ENCODE assay signal across 8 cellular contexts in genomic region chr19:12720851-12721655, GRCh38. TPM values are rescaled to one million over a fixed set of nuclear protein-coding genes. Genes with fewer than 3 reads are reported as not detected.
A peak's percentile ranks its signal among the peaks of the same experiment; 100 is the strongest.
DNase-seq lines count a peak whose midpoint lies in the region; ATAC-seq and TF ChIP-seq lines count a peak whose summit lies in the region.

No MANE protein-coding gene starts in this region.

- H3K27ac Mint-ChIP-seq in IgD-negative memory B cell, result peak overlapping the region; percentile 55 to 98 (median 92)
- peak overlapping the region; percentile 96 for H3K27ac Mint-ChIP-seq in stimulated activated naive B cell treated with anti-CD40 and anti-IgM and Interleukin-4, amounts not matched to agents 10 μg/mL and 1 μg/mL and 100 μg/mL, for 72 hours

- no peak for TF ChIP-seq CTCF in A673 (conservative IDR thresholded peaks at IDR 0.05; ENCODE audit: low read depth, low read length)

- ATAC-seq in stimulated activated naive B cell treated with anti-CD40 and anti-IgM and Interleukin-4, amounts not matched to agents 10 μg/mL and 1 μg/mL and 100 μg/mL, for 72 hours (replicated peaks), result no peak
- ATAC-seq in HG03457 (IDR thresholded peaks at IDR 0.05; ENCODE audit: unreplicated experiment) (no peak), HG02678 (IDR thresholded peaks at IDR 0.05; ENCODE audit: unreplicated experiment) (no peak)

- H3K4me3 Mint-ChIP-seq in IgD-negative memory B cell, result peak overlapping the region; percentile 83 to 98 (median 94)
- H3K4me3 Mint-ChIP-seq in stimulated activated naive B cell treated with anti-CD40 and anti-IgM and Interleukin-4, amounts not matched to agents 10 μg/mL and 1 μg/mL and 100 μg/mL, for 72 hours, result peak overlapping the region; percentile 91 to 94

- H3K27ac ChIP-seq in A673 (ENCODE audit: low read depth, low read length, poor library complexity, severe bottlenecking), result peak overlapping the region; percentile 98

- DNase-seq in A673 (ENCODE audit: low spot score), result no peak
- DNase-seq in astrocyte of the hippocampus (ENCODE audit: low read depth, low spot score), result peak; percentile 45
- peak; percentile 13 for DNase-seq in inferior parietal cortex (ENCODE audit: extremely low spot score)
- no peak for DNase-seq in stimulated activated naive B cell treated with anti-CD40 and anti-IgM and Interleukin-4, amounts not matched to agents 10 μg/mL and 1 μg/mL and 100 μg/mL, for 72 hours
- DNase-seq in NCI-H748 treated with DMSO at 0.1 percent for 48 hours (lab: John Stamatoyannopoulos, UW), result no peak

- peak overlapping the region; percentile 94 for H3K4me3 ChIP-seq in A673 (ENCODE audit: low read depth, low read length, poor library complexity, severe bottlenecking)

- H3K9me3 ChIP-seq in A673 (ENCODE audit: low read depth, low read length, poor library complexity, severe bottlenecking), result no peaks in the 10 kb centered on the region

- peaks cover 31% of the 10 kb centered on the region for H3K36me3 ChIP-seq in A673 (ENCODE audit: insufficient read depth, low read length, poor library complexity, severe bottlenecking)

- no peaks in the 10 kb centered on the region for H3K9me3 Mint-ChIP-seq in IgD-negative memory B cell
- no peaks in the 10 kb centered on the region for H3K9me3 Mint-ChIP-seq in stimulated activated naive B cell treated with anti-CD40 and anti-IgM and Interleukin-4, amounts not matched to agents 10 μg/mL and 1 μg/mL and 100 μg/mL, for 72 hours

- no peaks in the 10 kb centered on the region for H3K27me3 ChIP-seq in A673 (replicated peaks; ENCODE audit: insufficient read depth, low read depth, low read length, poor library complexity)

- H3K4me1 Mint-ChIP-seq in IgD-negative memory B cell, result peaks cover 23 to 27% (median 25%) of the 10 kb centered on the region in 3 donors
- peaks cover 24 to 50% of the 10 kb centered on the region in 2 donors for H3K4me1 Mint-ChIP-seq in stimulated activated naive B cell treated with anti-CD40 and anti-IgM and Interleukin-4, amounts not matched to agents 10 μg/mL and 1 μg/mL and 100 μg/mL, for 72 hours

- no TSS peak for BruUV-seq in A673 (replicated peaks; lab: Mats Ljungman, UMichigan)

- POLR2A ChIA-PET in A673 (lab: Charles Lee; ENCODE audit: low non-redundant PET), result no interaction called here

- CTCF ChIA-PET in A673 (lab: Charles Lee), result no interaction called here

- intact Hi-C loops in A673 (cut with micrococcal nuclease; ENCODE audit: unreplicated experiment), result no loop called here

- H3K27me3 Mint-ChIP-seq in IgD-negative memory B cell, result no peaks in the 10 kb centered on the region
- no peaks in the 10 kb centered on the region for H3K27me3 Mint-ChIP-seq in stimulated activated naive B cell treated with anti-CD40 and anti-IgM and Interleukin-4, amounts not matched to agents 10 μg/mL and 1 μg/mL and 100 μg/mL, for 72 hours

- H3K36me3 Mint-ChIP-seq in IgD-negative memory B cell, result peaks cover 3% of the 10 kb centered on the region
- H3K36me3 Mint-ChIP-seq in stimulated activated naive B cell treated with anti-CD40 and anti-IgM and Interleukin-4, amounts not matched to agents 10 μg/mL and 1 μg/mL and 100 μg/mL, for 72 hours, result peaks cover 20 to 38% of the 10 kb centered on the region in 2 donors

- H3K4me1 ChIP-seq in A673 (ENCODE audit: insufficient read depth, low read length, poor library complexity, severe bottlenecking), result peaks cover 5% of the 10 kb centered on the region

RNA-seq across cellular contexts. Expression of gene TNPO2, which starts 2.7 kb away (rescaled TPM):
- total RNA-seq in A673 (2021), result 121 and 150 TPM in 2 replicates
- 4.2 TPM for polyA plus RNA-seq in IgD-negative memory B cell

RNA-seq across cellular contexts. Expression of gene TRIR, which starts 13.4 kb away (rescaled TPM):
- total RNA-seq in A673 (2021), result 238 and 259 TPM in 2 replicates
- 299 TPM for polyA plus RNA-seq in IgD-negative memory B cell

RNA-seq across cellular contexts. Expression of gene GET3, which starts 16.2 kb away (rescaled TPM):
- 91.7 and 92.6 TPM in 2 replicates for total RNA-seq in A673 (2021)
- polyA plus RNA-seq in IgD-negative memory B cell, result 64.2 TPM

RNA-seq across cellular contexts. Expression of gene FBXW9, which starts 24.6 kb away (rescaled TPM):
- 15.4 and 19.6 TPM in 2 replicates for total RNA-seq in A673 (2021)
- polyA plus RNA-seq in IgD-negative memory B cell, result 5.1 TPM

RNA-seq across cellular contexts. Expression of gene BEST2, which starts 30.5 kb away (rescaled TPM):
- total RNA-seq in A673 (2021), result 0.13 TPM in 1 of 2 replicates, not detected in the other
- not detected for polyA plus RNA-seq in IgD-negative memory B cell

Comparison
In these comparisons a context has a peak if more than half of its experiments do, and no peak if none do; other contexts are left out.
1. DNase-seq: peak in astrocyte of the hippocampus (single experiment) and inferior parietal cortex (single experiment); none in A673 (single experiment), stimulated activated naive B cell treated with anti-CD40 and anti-IgM and Interleukin-4, amounts not matched to agents 10 μg/mL and 1 μg/mL and 100 μg/mL, for 72 hours (single experiment) and NCI-H748 treated with DMSO at 0.1 percent for 48 hours (single experiment).